ENCODE assay signal across 7 cellular contexts in the genomic region with DNA sequence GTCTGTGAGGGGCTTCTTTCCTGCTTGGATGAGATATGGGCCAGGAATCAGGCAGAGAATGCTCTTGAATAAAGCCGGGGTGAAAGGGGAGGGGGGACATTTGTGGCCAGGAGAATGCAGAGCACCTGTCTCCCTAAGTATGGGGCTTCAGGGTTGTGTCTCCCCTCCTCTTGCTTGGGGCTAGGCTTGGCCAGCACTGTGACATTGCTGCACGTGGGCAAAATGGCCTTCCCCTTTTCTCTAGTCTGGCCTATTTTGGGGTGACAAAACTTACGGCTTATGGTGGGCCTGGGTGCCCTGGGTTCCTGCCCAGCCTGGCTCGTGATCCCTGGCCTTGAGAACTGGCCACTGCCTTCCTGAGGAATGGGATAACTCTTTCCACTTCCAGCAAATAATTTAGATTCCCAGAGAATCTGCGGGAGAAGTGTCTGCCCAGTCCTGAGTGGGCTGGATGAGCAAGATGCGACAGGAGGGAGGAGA. TPM values are rescaled to one million over a fixed set of nuclear protein-coding genes. Genes with fewer than 3 reads are reported as not detected.
A peak's percentile ranks its signal among the peaks of the same experiment; 100 is the strongest.
DNase-seq lines count a peak whose midpoint lies in the region; ATAC-seq lines count a peak whose summit lies in the region.

No MANE protein-coding gene starts in this region.

- no peak for ATAC-seq in stimulated activated naive B cell treated with anti-CD40 and anti-IgM and Interleukin-4, amounts not matched to agents 10 μg/mL and 1 μg/mL and 100 μg/mL, for 72 hours (replicated peaks)
- ATAC-seq in HG02610 (IDR thresholded peaks at IDR 0.05; ENCODE audit: unreplicated experiment) = no peak
- no peak for ATAC-seq in GM21526 (IDR thresholded peaks at IDR 0.05; ENCODE audit: low FRiP score, unreplicated experiment)

- no peaks in the 10 kb centered on the region for H3K27me3 ChIP-seq in HUES6 (ENCODE audit: control insufficient read depth, insufficient read depth, low read length)
- no peaks in the 10 kb centered on the region for H3K27me3 ChIP-seq in iPS-18a (ENCODE audit: control insufficient read depth, insufficient read depth, low read length)

- no peaks in the 10 kb centered on the region for H3K9me3 Mint-ChIP-seq in activated T-helper 1 cell treated with anti-CD3 and anti-CD28 coated beads, Interleukin-12 subunit alpha, Interleukin-12 subunit beta, Interleukin-2, Interleukin-4 antibody, amounts not matched to agents 30 ng/mL and 10 ng/mL and 1 ng/mL, durations not matched to agents 14 hours and 24 hours and 36 hours
- no peaks in the 10 kb centered on the region for H3K9me3 Mint-ChIP-seq in stimulated activated naive B cell treated with anti-CD40 and anti-IgM and Interleukin-4, amounts not matched to agents 10 μg/mL and 1 μg/mL and 100 μg/mL, for 72 hours

- peaks cover 57% of the 10 kb centered on the region for H3K36me3 Mint-ChIP-seq in activated T-helper 1 cell treated with anti-CD3 and anti-CD28 coated beads, Interleukin-12 subunit alpha, Interleukin-12 subunit beta, Interleukin-2, Interleukin-4 antibody, amounts not matched to agents 30 ng/mL and 10 ng/mL and 1 ng/mL, durations not matched to agents 14 hours and 24 hours and 36 hours (ENCODE audit: low read depth)
- H3K36me3 Mint-ChIP-seq in stimulated activated naive B cell treated with anti-CD40 and anti-IgM and Interleukin-4, amounts not matched to agents 10 μg/mL and 1 μg/mL and 100 μg/mL, for 72 hours = peaks cover 51 to 74% of the 10 kb centered on the region in 2 donors

- no peaks in the 10 kb centered on the region for H3K27me3 Mint-ChIP-seq in activated T-helper 1 cell treated with anti-CD3 and anti-CD28 coated beads, Interleukin-12 subunit alpha, Interleukin-12 subunit beta, Interleukin-2, Interleukin-4 antibody, amounts not matched to agents 30 ng/mL and 10 ng/mL and 1 ng/mL, durations not matched to agents 14 hours and 24 hours and 36 hours (ENCODE audit: insufficient read depth)
- H3K27me3 Mint-ChIP-seq in stimulated activated naive B cell treated with anti-CD40 and anti-IgM and Interleukin-4, amounts not matched to agents 10 μg/mL and 1 μg/mL and 100 μg/mL, for 72 hours = no peaks in the 10 kb centered on the region

- peak overlapping the region; percentile 40 for H3K4me3 Mint-ChIP-seq in activated T-helper 1 cell treated with anti-CD3 and anti-CD28 coated beads, Interleukin-12 subunit alpha, Interleukin-12 subunit beta, Interleukin-2, Interleukin-4 antibody, amounts not matched to agents 30 ng/mL and 10 ng/mL and 1 ng/mL, durations not matched to agents 14 hours and 24 hours and 36 hours
- peak overlapping the region in 1 of 2 donors; percentile 49 for H3K4me3 Mint-ChIP-seq in stimulated activated naive B cell treated with anti-CD40 and anti-IgM and Interleukin-4, amounts not matched to agents 10 μg/mL and 1 μg/mL and 100 μg/mL, for 72 hours

- H3K4me3 ChIP-seq in HUES6 (ENCODE audit: low read depth, low read length) (peak overlapping the region; percentile 45), iPS-18a (ENCODE audit: low read length) (peak overlapping the region; percentile 90)

- DNase-seq in activated T-helper 1 cell treated with anti-CD3 and anti-CD28 coated beads, Interleukin-12 subunit alpha, Interleukin-12 subunit beta, Interleukin-2, Interleukin-4 antibody, amounts not matched to agents 30 ng/mL and 10 ng/mL and 1 ng/mL, durations not matched to agents 14 hours and 24 hours and 36 hours (ENCODE audit: low spot score) = no peak
- no peak for DNase-seq in stimulated activated naive B cell treated with anti-CD40 and anti-IgM and Interleukin-4, amounts not matched to agents 10 μg/mL and 1 μg/mL and 100 μg/mL, for 72 hours
- DNase-seq in NCI-H1436 treated with DMSO at 0.1 percent for 48 hours (lab: John Stamatoyannopoulos, UW) = no peak

- H3K27ac ChIP-seq in HUES6 (ENCODE audit: low read depth, low read length) (no peak overlapping the region), iPS-18a (ENCODE audit: low read length) (peak overlapping the region; percentile 18)

- intact Hi-C loops in activated T-helper 1 cell treated with anti-CD3 and anti-CD28 coated beads, Interleukin-12 subunit alpha, Interleukin-12 subunit beta, Interleukin-2, Interleukin-4 antibody, amounts not matched to agents 30 ng/mL and 10 ng/mL and 1 ng/mL, durations not matched to agents 14 hours and 24 hours and 36 hours (cut with micrococcal nuclease) = no loop called here

- peaks cover 62% of the 10 kb centered on the region for H3K4me1 ChIP-seq in HUES6 (ENCODE audit: control insufficient read depth, insufficient read depth, low read length)
- H3K4me1 ChIP-seq in iPS-18a (ENCODE audit: control insufficient read depth, low read depth, low read length) = peaks cover 53% of the 10 kb centered on the region

- H3K9ac ChIP-seq in HUES6 (ENCODE audit: low read length) (no peak overlapping the region), iPS-18a (ENCODE audit: low read length) (peak overlapping the region; percentile 25)

- H3K27ac Mint-ChIP-seq in activated T-helper 1 cell treated with anti-CD3 and anti-CD28 coated beads, Interleukin-12 subunit alpha, Interleukin-12 subunit beta, Interleukin-2, Interleukin-4 antibody, amounts not matched to agents 30 ng/mL and 10 ng/mL and 1 ng/mL, durations not matched to agents 14 hours and 24 hours and 36 hours = peak overlapping the region; percentile 53
- H3K27ac Mint-ChIP-seq in stimulated activated naive B cell treated with anti-CD40 and anti-IgM and Interleukin-4, amounts not matched to agents 10 μg/mL and 1 μg/mL and 100 μg/mL, for 72 hours = peak overlapping the region; percentile 62

- peaks cover 56% of the 10 kb centered on the region for H3K36me3 ChIP-seq in HUES6 (ENCODE audit: control insufficient read depth, insufficient read depth, low read length)
- H3K36me3 ChIP-seq in iPS-18a (ENCODE audit: control insufficient read depth, low read depth, low read length) = peaks cover 43% of the 10 kb centered on the region

- H3K9me3 ChIP-seq in HUES6 (ENCODE audit: control insufficient read depth, insufficient read depth, low read depth, low read length) (no peaks in the 10 kb centered on the region), iPS-18a (ENCODE audit: control insufficient read depth, low read depth, low read length) (no peaks in the 10 kb centered on the region)

- H3K4me1 Mint-ChIP-seq in activated T-helper 1 cell treated with anti-CD3 and anti-CD28 coated beads, Interleukin-12 subunit alpha, Interleukin-12 subunit beta, Interleukin-2, Interleukin-4 antibody, amounts not matched to agents 30 ng/mL and 10 ng/mL and 1 ng/mL, durations not matched to agents 14 hours and 24 hours and 36 hours (ENCODE audit: low read depth) = peaks cover 75% of the 10 kb centered on the region
- H3K4me1 Mint-ChIP-seq in stimulated activated naive B cell treated with anti-CD40 and anti-IgM and Interleukin-4, amounts not matched to agents 10 μg/mL and 1 μg/mL and 100 μg/mL, for 72 hours = peaks cover 56 to 79% of the 10 kb centered on the region in 2 donors

RNA-seq across cellular contexts. Expression of gene NFE2L1, which starts 5.6 kb away (rescaled TPM):
- 86.6 and 92.0 TPM in 2 replicates for total RNA-seq in activated T-helper 1 cell treated with anti-CD3 and anti-CD28 coated beads, Interleukin-12 subunit alpha, Interleukin-12 subunit beta, Interleukin-2, Interleukin-4 antibody, amounts not matched to agents 30 ng/mL and 10 ng/mL and 1 ng/mL, durations not matched to agents 14 hours and 24 hours and 36 hours

RNA-seq across cellular contexts. Expression of gene COPZ2, which starts 16.2 kb away (rescaled TPM):
- 3.4 and 5.8 TPM in 2 replicates for total RNA-seq in activated T-helper 1 cell treated with anti-CD3 and anti-CD28 coated beads, Interleukin-12 subunit alpha, Interleukin-12 subunit beta, Interleukin-2, Interleukin-4 antibody, amounts not matched to agents 30 ng/mL and 10 ng/mL and 1 ng/mL, durations not matched to agents 14 hours and 24 hours and 36 hours

RNA-seq across cellular contexts. Expression of gene CBX1, which starts 47.5 kb away (rescaled TPM):
- 61.1 and 62.4 TPM in 2 replicates for total RNA-seq in activated T-helper 1 cell treated with anti-CD3 and anti-CD28 coated beads, Interleukin-12 subunit alpha, Interleukin-12 subunit beta, Interleukin-2, Interleukin-4 antibody, amounts not matched to agents 30 ng/mL and 10 ng/mL and 1 ng/mL, durations not matched to agents 14 hours and 24 hours and 36 hours

RNA-seq across cellular contexts. Expression of gene SNX11, which starts 53.8 kb away (rescaled TPM):
- 31.1 and 37.1 TPM in 2 replicates for total RNA-seq in activated T-helper 1 cell treated with anti-CD3 and anti-CD28 coated beads, Interleukin-12 subunit alpha, Interleukin-12 subunit beta, Interleukin-2, Interleukin-4 antibody, amounts not matched to agents 30 ng/mL and 10 ng/mL and 1 ng/mL, durations not matched to agents 14 hours and 24 hours and 36 hours
